6 cellular contexts compared by ENCODE assay signal in the genomic region with DNA sequence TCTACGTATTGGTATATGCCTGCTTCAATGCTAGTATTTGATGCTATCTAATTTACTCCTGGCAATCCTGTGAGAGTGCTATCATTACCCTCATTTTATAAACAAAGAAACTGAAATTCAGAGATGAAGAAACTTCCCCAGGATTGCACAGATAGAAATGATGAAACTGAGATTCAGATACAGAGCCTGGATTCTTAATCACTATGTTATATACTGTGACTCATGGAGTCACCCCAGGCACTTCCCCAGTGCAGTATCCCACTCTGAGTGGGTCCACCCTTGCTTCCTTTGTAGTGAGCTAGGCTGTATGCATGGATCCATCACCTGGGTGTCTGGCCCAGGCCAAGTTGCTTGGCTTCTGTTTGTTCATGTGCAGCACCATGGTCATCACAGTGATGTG.
DNase-seq lines count a peak whose midpoint lies in the region; TF ChIP-seq lines count a peak whose summit lies in the region.
"Not testable (repeated sequence)": the region's sequence is repeated elsewhere in the genome, so short reads cannot be mapped to it uniquely, and the experiment has no call there.

No MANE protein-coding gene starts in this region.

- not testable (repeated sequence) for H3K36me3 ChIP-seq in adipocyte (ENCODE audit: control insufficient read depth, insufficient read depth, low read length, severe bottlenecking)

- TF ChIP-seq CTCF in epithelial cell of esophagus (IDR thresholded peaks at IDR 0.05; ENCODE audit: insufficient read depth, low read depth, low read length, missing control alignments); foreskin fibroblast (IDR thresholded peaks at IDR 0.05; ENCODE audit: low read depth, low read length): not testable (repeated sequence)

- H3K9me3 ChIP-seq in adipocyte (ENCODE audit: control insufficient read depth, low read length), result not testable (repeated sequence)

- not testable (repeated sequence) for H3K9ac ChIP-seq in adipocyte (ENCODE audit: low read length)

- not testable (repeated sequence) for H3K4me3 ChIP-seq in adipocyte (ENCODE audit: low read length); epithelial cell of esophagus (ENCODE audit: low read length); foreskin fibroblast (ENCODE audit: low read depth in 1 of 2, low read length in 2 of 2)

- DNase-seq in ELR (ENCODE audit: low read depth) (peak; percentile 54), HT1080 (ENCODE audit: low read depth) (peak; percentile 11), RPMI7951 (ENCODE audit: low read depth) (peak; percentile 9), adipocyte (ENCODE audit: low read depth) (peak; percentile 21), epithelial cell of esophagus (ENCODE audit: low read depth) (peak; percentile 24), foreskin fibroblast (peak; percentile 28 to 52)

- H3K27me3 ChIP-seq in adipocyte (replicated peaks; ENCODE audit: control insufficient read depth, insufficient read depth, low read length), result not testable (repeated sequence)

- not testable (repeated sequence) for H3K4me1 ChIP-seq in adipocyte (ENCODE audit: control insufficient read depth, insufficient read depth, low read length)
